ENCODE assay signal across 13 cellular contexts in the genomic region with DNA sequence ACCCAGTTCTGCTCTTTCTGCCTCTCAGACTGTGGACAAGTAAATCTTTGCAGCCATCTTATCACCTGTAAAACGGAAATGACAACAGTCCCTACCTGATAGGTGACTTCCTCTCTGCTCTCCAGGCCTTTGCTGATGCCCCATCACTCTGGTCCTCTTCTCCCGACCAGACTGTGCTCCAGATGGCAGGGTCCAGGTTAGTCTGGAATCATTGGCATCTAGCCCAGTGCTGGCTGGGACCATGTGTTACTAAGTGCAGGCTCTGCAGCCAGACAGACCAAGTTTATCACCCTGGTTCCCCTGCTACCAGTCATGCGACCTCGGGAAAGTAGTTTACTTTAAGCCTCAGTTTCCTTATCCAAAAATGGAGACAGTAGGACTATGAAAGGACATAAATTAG. TPM values are rescaled to one million over a fixed set of nuclear protein-coding genes. Genes with fewer than 3 reads are reported as not detected.
DNase-seq lines count a peak whose midpoint lies in the region; ATAC-seq and TF ChIP-seq lines count a peak whose summit lies in the region.
"Had no signal": no experiment of that assay in that cellular context is flagged by ENCODE, and none has a peak within 500 bp of the region (broad histone marks: within the 10 kb centered on the region; RNA-seq: fewer than 3 reads in every experiment).

No MANE protein-coding gene starts in this region.

- H3K9me3 Mint-ChIP-seq in nephron = no peaks in the 10 kb centered on the region
- H3K9me3 Mint-ChIP-seq: dendritic cell treated with granulocyte-macrophage colony-stimulating factor and Interleukin-4, amounts not matched to agents 40 ng/mL and 50 ng/mL, for 4 days had no signal

- peak overlapping the region in 1 of 3 experiments; percentile 54 for H3K27ac Mint-ChIP-seq in nephron
- H3K27ac Mint-ChIP-seq: activated CD4-positive, alpha-beta T cell treated with anti-CD3 and anti-CD28 coated beads, Interleukin-2, amount 10 ng/mL, durations not matched to agents 24 days and 14 days; dendritic cell treated with granulocyte-macrophage colony-stimulating factor and Interleukin-4, amounts not matched to agents 40 ng/mL and 50 ng/mL, for 4 days had no signal

- peaks cover 3% of the 10 kb centered on the region for H3K27me3 Mint-ChIP-seq in nephron (ENCODE audit: low read depth)
- H3K27me3 Mint-ChIP-seq: dendritic cell treated with granulocyte-macrophage colony-stimulating factor and Interleukin-4, amounts not matched to agents 40 ng/mL and 50 ng/mL, for 4 days had no signal

- H3K36me3 Mint-ChIP-seq in nephron (ENCODE audit: low read depth) = peaks cover 1% of the 10 kb centered on the region

- peak overlapping the region in 2 of 3 experiments; percentile 35 to 45 for H3K4me3 Mint-ChIP-seq in nephron
- H3K4me3 Mint-ChIP-seq: activated CD4-positive, alpha-beta T cell treated with anti-CD3 and anti-CD28 coated beads, Interleukin-2, amount 10 ng/mL, durations not matched to agents 24 days and 14 days; dendritic cell treated with granulocyte-macrophage colony-stimulating factor and Interleukin-4, amounts not matched to agents 40 ng/mL and 50 ng/mL, for 4 days had no signal

- peak; percentile 13 for DNase-seq in EH (ENCODE audit: low read depth)
- peak; percentile 94 to 98 for DNase-seq in NCI-H524 (lab: John Stamatoyannopoulos, UW)
- DNase-seq in cerebellum (ENCODE audit: low spot score) = peak; percentile 81
- no peak for DNase-seq in CD1c-positive myeloid dendritic cell (ENCODE audit: extremely low spot score)
- DNase-seq in NCI-H345 treated with DMSO at 0.1 percent for 48 hours (lab: John Stamatoyannopoulos, UW; ENCODE audit: unreplicated experiment) = no peak
- DNase-seq: activated CD4-positive, alpha-beta T cell treated with anti-CD3 and anti-CD28 coated beads, Interleukin-2, amount 10 ng/mL, durations not matched to agents 24 days and 14 days; upper lobe of left lung had no signal

- ATAC-seq in HG03378 (IDR thresholded peaks at IDR 0.05; ENCODE audit: unreplicated experiment) (no peak), HG03135 (IDR thresholded peaks at IDR 0.05; ENCODE audit: unreplicated experiment) (no peak)

- TF ChIP-seq CTCF in nephron (IDR thresholded peaks at IDR 0.05; ENCODE audit: unreplicated experiment in 3 of 3) = no peak

- H3K4me1 Mint-ChIP-seq in nephron = peaks cover 46% of the 10 kb centered on the region

RNA-seq across cellular contexts. Expression of a gene that starts 1.8 kb away (rescaled TPM):
- 8.7 TPM for total RNA-seq in cerebellum

RNA-seq across cellular contexts. Expression of a gene that starts 47.1 kb away (rescaled TPM):
- not detected for total RNA-seq in cerebellum
- total RNA-seq: activated CD4-positive, alpha-beta T cell treated with anti-CD3 and anti-CD28 coated beads, Interleukin-2, amount 10 ng/mL, durations not matched to agents 24 days and 14 days; lung microvascular endothelial cell; pulmonary artery endothelial cell had no signal

Comparison
In these comparisons a context has a peak if more than half of its experiments do, and no peak if none do; other contexts are left out.
1. DNase-seq: peak in EH (single experiment), NCI-H524 (2 of 2) and cerebellum (single experiment); none in CD1c-positive myeloid dendritic cell (single experiment) and NCI-H345 treated with DMSO at 0.1 percent for 48 hours (single experiment).